Comparison of ENCODE assay signal across 16 cellular contexts in the genomic region with DNA sequence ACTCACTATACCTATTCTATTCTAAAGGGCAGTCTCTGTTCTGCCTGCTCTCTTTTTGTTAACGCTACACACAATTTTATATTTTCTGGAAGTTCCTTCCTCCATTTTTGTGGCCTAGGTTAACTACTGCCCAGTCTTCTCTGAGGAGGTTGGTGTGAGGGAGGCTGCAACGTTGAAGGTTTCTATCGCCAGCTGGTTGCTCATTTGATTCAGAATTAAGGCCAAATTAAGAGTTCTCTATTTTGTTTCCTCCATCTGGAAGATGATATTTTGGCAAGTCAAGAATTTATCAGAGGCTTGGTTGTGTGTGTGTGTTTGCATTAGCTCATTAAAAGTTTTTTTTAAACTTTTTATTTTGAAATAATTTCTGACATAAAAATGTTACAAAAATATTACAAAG.
DNase-seq lines count a peak whose midpoint lies in the region; ATAC-seq and TF ChIP-seq lines count a peak whose summit lies in the region.
"Had no signal": no experiment of that assay in that cellular context is flagged by ENCODE, and none has a peak within 500 bp of the region (broad histone marks: within the 10 kb centered on the region; RNA-seq: fewer than 3 reads in every experiment).

No MANE protein-coding gene starts in this region.

- H3K4me1 ChIP-seq in body of pancreas = peaks cover 62% of the 10 kb centered on the region

- H3K27ac Mint-ChIP-seq in natural killer cell (peak overlapping the region; percentile 57 to 79), endothelial cell (ENCODE audit: unreplicated experiment) (no peak overlapping the region), WTC11 (no peak overlapping the region)
- H3K27ac Mint-ChIP-seq in natural killer cell treated with Interleukin-12 subunit alpha and Interleukin-12 subunit beta and Interleukin-15 and Interleukin-18, amount 100 ng/mL, for 72 hours = no peak overlapping the region
- peak overlapping the region; percentile 28 to 82 for H3K27ac Mint-ChIP-seq in effector memory CD8-positive, alpha-beta T cell
- peak overlapping the region; percentile 61 for H3K27ac Mint-ChIP-seq in stimulated activated effector memory CD8-positive, alpha-beta T cell treated with anti-CD3 and anti-CD28 coated beads, Interleukin-12 subunit alpha, Interleukin-12 subunit beta, amount 100 ng/mL, for 72 hours
- H3K27ac Mint-ChIP-seq: H9 had no signal

- WGBS in body of pancreas, 2 donors = 66 to 73% methylated on average over 3 of the region's 3 CpGs

- no peak for TF ChIP-seq POLR2A in body of pancreas (IDR thresholded peaks at IDR 0.05)

- no peaks in the 10 kb centered on the region for H3K27me3 ChIP-seq in body of pancreas

- intact Hi-C loops in natural killer cell (cut with micrococcal nuclease) (no loop called here), body of pancreas (cut with DNase I) (no loop called here)

- no peaks in the 10 kb centered on the region for H3K36me3 ChIP-seq in body of pancreas (replicated peaks in 1 of 2; ENCODE audit: insufficient read depth in 1 of 2, low read depth in 2 of 2)

- H3K4me3 Mint-ChIP-seq in natural killer cell = no peak overlapping the region
- H3K4me3 Mint-ChIP-seq in natural killer cell treated with Interleukin-12 subunit alpha and Interleukin-12 subunit beta and Interleukin-15 and Interleukin-18, amount 100 ng/mL, for 72 hours = no peak overlapping the region
- H3K4me3 Mint-ChIP-seq in effector memory CD8-positive, alpha-beta T cell = no peak overlapping the region
- H3K4me3 Mint-ChIP-seq in stimulated activated effector memory CD8-positive, alpha-beta T cell treated with anti-CD3 and anti-CD28 coated beads, Interleukin-12 subunit alpha, Interleukin-12 subunit beta, amount 100 ng/mL, for 72 hours = no peak overlapping the region
- no peak overlapping the region for H3K4me3 Mint-ChIP-seq in endothelial cell (ENCODE audit: unreplicated experiment)
- H3K4me3 Mint-ChIP-seq in WTC11 = no peak overlapping the region
- H3K4me3 Mint-ChIP-seq: CD4-positive, alpha-beta memory T cell; GM23338; H9 had no signal

- CTCF ChIA-PET in WTC11 (lab: Charles Lee) = no interaction called here

- no peak overlapping the region for H3K4me3 ChIP-seq in body of pancreas
- H3K4me3 ChIP-seq: GM23338 had no signal

- ATAC-seq in natural killer cell (no peak), body of pancreas (no peak), WTC11 (no peak)
- no peak for ATAC-seq in natural killer cell treated with Interleukin-12 subunit alpha and Interleukin-12 subunit beta and Interleukin-15 and Interleukin-18, amount 100 ng/mL, for 72 hours
- ATAC-seq in effector memory CD8-positive, alpha-beta T cell (replicated peaks) = no peak
- ATAC-seq in stimulated activated effector memory CD8-positive, alpha-beta T cell treated with anti-CD3 and anti-CD28 coated beads, Interleukin-12 subunit alpha, Interleukin-12 subunit beta, amount 100 ng/mL, for 72 hours = no peak
- ATAC-seq: GM23338, HCT116 had no signal

- POLR2A ChIA-PET in WTC11 (lab: Charles Lee) = no interaction called here

- no peaks in the 10 kb centered on the region for H3K9me3 ChIP-seq in body of pancreas

- H3K4me1 Mint-ChIP-seq in natural killer cell (peaks cover 63 to 73% of the 10 kb centered on the region in 2 donors), endothelial cell (ENCODE audit: unreplicated experiment) (peaks cover 15% of the 10 kb centered on the region), WTC11 (no peaks in the 10 kb centered on the region)
- peaks cover 56% of the 10 kb centered on the region in 2 donors for H3K4me1 Mint-ChIP-seq in natural killer cell treated with Interleukin-12 subunit alpha and Interleukin-12 subunit beta and Interleukin-15 and Interleukin-18, amount 100 ng/mL, for 72 hours (ENCODE audit: low read depth in 2 of 2)
- peaks cover 35 to 72% of the 10 kb centered on the region in 2 donors for H3K4me1 Mint-ChIP-seq in effector memory CD8-positive, alpha-beta T cell (ENCODE audit: low read depth in 2 of 2)
- H3K4me1 Mint-ChIP-seq in stimulated activated effector memory CD8-positive, alpha-beta T cell treated with anti-CD3 and anti-CD28 coated beads, Interleukin-12 subunit alpha, Interleukin-12 subunit beta, amount 100 ng/mL, for 72 hours = peaks cover 49% of the 10 kb centered on the region
- H3K4me1 Mint-ChIP-seq: GM23338 had no signal

- DNase-seq in natural killer cell (no peak), body of pancreas (no peak), endothelial cell (ENCODE audit: low spot score) (no peak), WTC11 (ENCODE audit: low spot score) (no peak)
- no peak for DNase-seq in natural killer cell treated with Interleukin-12 subunit alpha and Interleukin-12 subunit beta and Interleukin-15 and Interleukin-18, amount 100 ng/mL, for 72 hours (ENCODE audit: low spot score)
- no peak for DNase-seq in effector memory CD8-positive, alpha-beta T cell
- DNase-seq in stimulated activated effector memory CD8-positive, alpha-beta T cell treated with anti-CD3 and anti-CD28 coated beads, Interleukin-12 subunit alpha, Interleukin-12 subunit beta, amount 100 ng/mL, for 72 hours (ENCODE audit: low spot score in 2 of 2) = no peak
- no peak for DNase-seq in activated CD8-positive, alpha-beta memory T cell treated with anti-CD3 and anti-CD28 coated beads for 24 hours
- DNase-seq: Calu3, COR-L47, DMS53, DMS79 treated with DMSO at 0.1 percent for 48 hours, H9 had no signal

- H3K27me3 Mint-ChIP-seq in natural killer cell (ENCODE audit: low read depth in 2 of 2) (no peaks in the 10 kb centered on the region), endothelial cell (ENCODE audit: unreplicated experiment) (no peaks in the 10 kb centered on the region), WTC11 (ENCODE audit: low read depth) (no peaks in the 10 kb centered on the region)
- H3K27me3 Mint-ChIP-seq in natural killer cell treated with Interleukin-12 subunit alpha and Interleukin-12 subunit beta and Interleukin-15 and Interleukin-18, amount 100 ng/mL, for 72 hours = no peaks in the 10 kb centered on the region
- no peaks in the 10 kb centered on the region for H3K27me3 Mint-ChIP-seq in effector memory CD8-positive, alpha-beta T cell
- H3K27me3 Mint-ChIP-seq: CD4-positive, alpha-beta memory T cell had no signal

- no peaks in the 10 kb centered on the region for H3K36me3 Mint-ChIP-seq in natural killer cell
- no peaks in the 10 kb centered on the region for H3K36me3 Mint-ChIP-seq in natural killer cell treated with Interleukin-12 subunit alpha and Interleukin-12 subunit beta and Interleukin-15 and Interleukin-18, amount 100 ng/mL, for 72 hours
- peaks cover 3% of the 10 kb centered on the region for H3K36me3 Mint-ChIP-seq in effector memory CD8-positive, alpha-beta T cell (ENCODE audit: insufficient read depth)
- no peaks in the 10 kb centered on the region for H3K36me3 Mint-ChIP-seq in stimulated activated effector memory CD8-positive, alpha-beta T cell treated with anti-CD3 and anti-CD28 coated beads, Interleukin-12 subunit alpha, Interleukin-12 subunit beta, amount 100 ng/mL, for 72 hours
- peaks cover under 1% of the 10 kb centered on the region for H3K36me3 Mint-ChIP-seq in endothelial cell (ENCODE audit: low read depth, unreplicated experiment)
- 0 out of 2 replicates have a peak, but pooled peaks cover 2% of the 10 kb centered on the region for H3K36me3 Mint-ChIP-seq in WTC11

- no peak for TF ChIP-seq CTCF in natural killer cell (IDR thresholded peaks at IDR 0.05)
- no peak for TF ChIP-seq CTCF in body of pancreas (IDR thresholded peaks at IDR 0.05)
- TF ChIP-seq CTCF in endothelial cell (IDR thresholded peaks at IDR 0.05; ENCODE audit: unreplicated experiment) = no peak
- TF ChIP-seq CTCF in WTC11 (IDR thresholded peaks at IDR 0.05) = no peak

- H3K9me3 Mint-ChIP-seq in natural killer cell = peaks cover 0 to 2% of the 10 kb centered on the region in 2 donors
- H3K9me3 Mint-ChIP-seq in natural killer cell treated with Interleukin-12 subunit alpha and Interleukin-12 subunit beta and Interleukin-15 and Interleukin-18, amount 100 ng/mL, for 72 hours = no peaks in the 10 kb centered on the region
- no peaks in the 10 kb centered on the region for H3K9me3 Mint-ChIP-seq in effector memory CD8-positive, alpha-beta T cell
- H3K9me3 Mint-ChIP-seq in stimulated activated effector memory CD8-positive, alpha-beta T cell treated with anti-CD3 and anti-CD28 coated beads, Interleukin-12 subunit alpha, Interleukin-12 subunit beta, amount 100 ng/mL, for 72 hours = no peaks in the 10 kb centered on the region
- no peaks in the 10 kb centered on the region for H3K9me3 Mint-ChIP-seq in endothelial cell (ENCODE audit: unreplicated experiment)
- 0 out of 2 replicates have a peak, but pooled peaks cover 3% of the 10 kb centered on the region for H3K9me3 Mint-ChIP-seq in WTC11
- H3K9me3 Mint-ChIP-seq: GM23338, H9 had no signal

- peak overlapping the region in 3 of 4 donors; percentile 47 to 63 (median 48) for H3K27ac ChIP-seq in body of pancreas

TF ChIP-seq in WTC11, 78 proteins besides CTCF, POLR2A, EP300 and RAD21 (continues in another document):
- TF ChIP-seq, protein P1, sequence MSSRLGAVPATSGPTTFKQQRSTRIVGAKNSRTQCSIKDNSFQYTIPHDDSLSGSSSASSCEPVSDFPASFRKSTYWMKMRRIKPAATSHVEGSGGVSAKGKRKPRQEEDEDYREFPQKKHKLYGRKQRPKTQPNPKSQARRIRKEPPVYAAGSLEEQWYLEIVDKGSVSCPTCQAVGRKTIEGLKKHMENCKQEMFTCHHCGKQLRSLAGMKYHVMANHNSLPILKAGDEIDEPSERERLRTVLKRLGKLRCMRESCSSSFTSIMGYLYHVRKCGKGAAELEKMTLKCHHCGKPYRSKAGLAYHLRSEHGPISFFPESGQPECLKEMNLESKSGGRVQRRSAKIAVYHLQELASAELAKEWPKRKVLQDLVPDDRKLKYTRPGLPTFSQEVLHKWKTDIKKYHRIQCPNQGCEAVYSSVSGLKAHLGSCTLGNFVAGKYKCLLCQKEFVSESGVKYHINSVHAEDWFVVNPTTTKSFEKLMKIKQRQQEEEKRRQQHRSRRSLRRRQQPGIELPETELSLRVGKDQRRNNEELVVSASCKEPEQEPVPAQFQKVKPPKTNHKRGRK (CRISPR knock-in tag; IDR thresholded peaks at IDR 0.05; ENCODE audit: borderline replicate concordance) = no peak
- TF ChIP-seq E2F1 (CRISPR knock-in tag; IDR thresholded peaks at IDR 0.05) (no peak), KAT7 (CRISPR knock-in tag; IDR thresholded peaks at IDR 0.05; ENCODE audit: borderline replicate concordance) (no peak), CREB1 (CRISPR knock-in tag; IDR thresholded peaks at IDR 0.05) (no peak), ELF4 (CRISPR knock-in tag; IDR thresholded peaks at IDR 0.05; ENCODE audit: low read depth) (no peak), TP53 (CRISPR knock-in tag; IDR thresholded peaks at IDR 0.05) (no peak)

Comparison
In these comparisons a context has a peak if more than half of its experiments do, and no peak if none do; other contexts are left out.
1. H3K27ac Mint-ChIP-seq: peak in natural killer cell (2 of 2), effector memory CD8-positive, alpha-beta T cell (2 of 2) and stimulated activated effector memory CD8-positive, alpha-beta T cell treated with anti-CD3 and anti-CD28 coated beads, Interleukin-12 subunit alpha, Interleukin-12 subunit beta, amount 100 ng/mL, for 72 hours (single experiment); none in natural killer cell treated with Interleukin-12 subunit alpha and Interleukin-12 subunit beta and Interleukin-15 and Interleukin-18, amount 100 ng/mL, for 72 hours (0 of 2), endothelial cell (single experiment) and WTC11 (single experiment).